Comparison of ENCODE assay signal across 8 cellular contexts in the genomic region with DNA sequence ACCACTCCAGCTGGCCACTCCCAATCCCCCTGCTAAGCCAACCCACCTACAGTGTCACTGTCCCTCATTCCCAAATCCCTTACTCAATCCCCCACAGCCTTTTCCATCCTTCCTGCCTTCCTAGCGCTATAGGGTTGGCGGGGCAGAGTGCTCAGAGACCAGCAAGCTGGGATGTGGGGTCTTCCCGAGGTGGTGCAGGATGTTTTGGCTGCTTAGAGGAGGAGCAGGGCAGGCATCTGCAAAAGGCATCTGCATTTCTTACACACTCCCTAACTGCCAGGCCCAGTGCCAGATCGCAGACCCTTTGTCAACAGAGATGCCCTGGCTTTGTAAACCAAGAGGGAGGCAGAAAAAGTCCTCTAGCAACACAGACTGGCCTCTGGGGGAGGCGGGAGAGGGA. TPM values are rescaled to one million over a fixed set of nuclear protein-coding genes. Genes with fewer than 3 reads are reported as not detected.
A peak's percentile ranks its signal among the peaks of the same experiment; 100 is the strongest.
DNase-seq lines count a peak whose midpoint lies in the region; ATAC-seq and TF ChIP-seq lines count a peak whose summit lies in the region.
"Had no signal": no experiment of that assay in that cellular context is flagged by ENCODE, and none has a peak within 500 bp of the region (broad histone marks: within the 10 kb centered on the region; RNA-seq: fewer than 3 reads in every experiment).

No MANE protein-coding gene starts in this region.

- intact Hi-C loops in CD14-positive monocyte (cut with micrococcal nuclease), result loop anchor here (5.0 kb wide), 1 partner anchor 35 kb away; no protein-coding TSS in a partner anchor
- intact Hi-C loops in activated B cell treated with CpG ODN at 0.5 μM for 24 hours (cut with micrococcal nuclease), result loop anchor here (5.0 kb wide), 2 partner anchors 85 to 110 kb away; a partner anchor contains a TSS
- intact Hi-C loops in naive thymus-derived CD4-positive, alpha-beta T cell (cut with micrococcal nuclease), result no loop called here

- H4K8ac ChIP-seq in trophoblast cell (ENCODE audit: low read depth, low read length), result no peak overlapping the region

- H3K36me3 ChIP-seq in naive thymus-derived CD4-positive, alpha-beta T cell (ENCODE audit: control insufficient read depth in 2 of 3, insufficient read depth in 3 of 3, low read length in 3 of 3), result no peaks in the 10 kb centered on the region
- H3K36me3 ChIP-seq in trophoblast cell (ENCODE audit: control insufficient read depth in 1 of 2, insufficient read depth in 2 of 2, low read length in 2 of 2), result no peaks in the 10 kb centered on the region

- no peak overlapping the region for H2BK12ac ChIP-seq in trophoblast cell (ENCODE audit: low read length)

- H3K27me3 ChIP-seq in naive thymus-derived CD4-positive, alpha-beta T cell (ENCODE audit: control insufficient read depth in 2 of 2, insufficient read depth in 2 of 2, low read length in 2 of 2), result no peaks in the 10 kb centered on the region
- no peaks in the 10 kb centered on the region for H3K27me3 ChIP-seq in trophoblast cell (ENCODE audit: insufficient read depth, low read length)

- H3K27ac ChIP-seq in naive thymus-derived CD4-positive, alpha-beta T cell (ENCODE audit: low read depth, low read length), result no peak overlapping the region
- H3K27ac ChIP-seq in trophoblast cell (ENCODE audit: low read depth, low read length), result no peak overlapping the region

- H3K9me3 ChIP-seq in naive thymus-derived CD4-positive, alpha-beta T cell (ENCODE audit: control insufficient read depth in 2 of 3, low read length in 3 of 3), result no peaks in the 10 kb centered on the region
- H3K9me3 ChIP-seq in trophoblast cell (ENCODE audit: insufficient read depth, low read depth, low read length), result no peaks in the 10 kb centered on the region

- peaks cover 0 to 3% (median 0%) of the 10 kb centered on the region in 7 donors for H3K9me3 Mint-ChIP-seq in CD14-positive monocyte
- H3K9me3 Mint-ChIP-seq in activated B cell treated with CpG ODN at 0.5 μM for 24 hours, result no peaks in the 10 kb centered on the region
- no peaks in the 10 kb centered on the region for H3K9me3 Mint-ChIP-seq in naive thymus-derived CD4-positive, alpha-beta T cell
- H3K9me3 Mint-ChIP-seq: activated T-helper 2 cell treated with anti-CD3 and anti-CD28 coated beads, Interferon-gamma antibody, Interleukin-2, Interleukin-4, amounts not matched to agents 10 μg/mL and 5 μg/mL and 100 μg/mL, durations not matched to agents 14 hours and 24 hours and 36 hours had no signal

- H4K12ac ChIP-seq in trophoblast cell (ENCODE audit: low read depth, low read length), result no peak overlapping the region

- H3K9ac ChIP-seq in trophoblast cell (ENCODE audit: low read length), result no peak overlapping the region

- H3K79me2 ChIP-seq in trophoblast cell (ENCODE audit: control insufficient read depth, insufficient read depth, low read length, poor library complexity), result no peaks in the 10 kb centered on the region

- no peak overlapping the region for H2BK120ac ChIP-seq in trophoblast cell (ENCODE audit: insufficient read depth, low read length, poor library complexity)

- no CpG with 5 or more reads among the region's 5 CpGs for WGBS in trophoblast cell (ENCODE audit: extremely low coverage, insufficient coverage, insufficient read length)

- peaks cover 1 to 5% (median 2%) of the 10 kb centered on the region in 3 donors for H3K27me3 Mint-ChIP-seq in CD14-positive monocyte (ENCODE audit: low read depth in 3 of 3)
- H3K27me3 Mint-ChIP-seq in activated B cell treated with CpG ODN at 0.5 μM for 24 hours, result no peaks in the 10 kb centered on the region
- H3K27me3 Mint-ChIP-seq in naive thymus-derived CD4-positive, alpha-beta T cell, result no peaks in the 10 kb centered on the region

- H3K27ac Mint-ChIP-seq in CD14-positive monocyte, result peak overlapping the region in 5 of 7 donors; percentile 30 to 92 (median 62)
- H3K27ac Mint-ChIP-seq in activated B cell treated with CpG ODN at 0.5 μM for 24 hours, result peak overlapping the region; percentile 97
- H3K27ac Mint-ChIP-seq in naive thymus-derived CD4-positive, alpha-beta T cell, result peak overlapping the region in 8 of 9 donors; percentile 44 to 93 (median 88)
- H3K27ac Mint-ChIP-seq: activated T-helper 2 cell treated with anti-CD3 and anti-CD28 coated beads, Interferon-gamma antibody, Interleukin-2, Interleukin-4, amounts not matched to agents 10 μg/mL and 5 μg/mL and 100 μg/mL, durations not matched to agents 14 hours and 24 hours and 36 hours had no signal

- TF ChIP-seq CTCF in CD14-positive monocyte (IDR thresholded peaks at IDR 0.05), result no peak
- TF ChIP-seq CTCF in activated B cell treated with CpG ODN at 0.5 μM for 24 hours (IDR thresholded peaks at IDR 0.05), result no peak

- H3K18ac ChIP-seq in trophoblast cell (ENCODE audit: low read length), result no peak overlapping the region

- CTCF ChIA-PET in activated B cell treated with CpG ODN at 0.5 μM for 24 hours (lab: Charles Lee), result interaction anchor here (1.0 to 1.2 kb wide), 2 partner anchors 9 to 112 kb away, joined by 3 read pairs; no protein-coding TSS in a partner anchor
- CTCF ChIA-PET in naive thymus-derived CD4-positive, alpha-beta T cell (lab: Charles Lee), result interaction anchor here (0.7 to 1.0 kb wide), 2 partner anchors 37 to 82 kb away, joined by 3 read pairs; no protein-coding TSS in a partner anchor

- H3K4me1 ChIP-seq in naive thymus-derived CD4-positive, alpha-beta T cell (ENCODE audit: control insufficient read depth in 2 of 2, insufficient read depth in 2 of 2, low read length in 2 of 2), result peaks cover 0 to 20% of the 10 kb centered on the region in 2 donors
- H3K4me1 ChIP-seq in trophoblast cell (ENCODE audit: control insufficient read depth in 1 of 2, insufficient read depth in 2 of 2, low read length in 2 of 2), result peaks cover 13 to 16% of the 10 kb centered on the region in 2 experiments

- H2AK5ac ChIP-seq in trophoblast cell (ENCODE audit: low read length), result no peak overlapping the region

- H3K4me3 Mint-ChIP-seq in CD14-positive monocyte (no peak overlapping the region), activated B cell treated with CpG ODN at 0.5 μM for 24 hours (peak overlapping the region; percentile 44)
- peak overlapping the region in 7 of 10 donors; percentile 18 to 78 (median 67) for H3K4me3 Mint-ChIP-seq in naive thymus-derived CD4-positive, alpha-beta T cell

- H3K4me3 ChIP-seq in GM08714 (ENCODE audit: low read length) (peak overlapping the region; percentile 3; the same call in 1 of the 2 replicates), trophoblast cell (ENCODE audit: low read depth, low read length) (no peak overlapping the region)
- H3K4me3 ChIP-seq in naive thymus-derived CD4-positive, alpha-beta T cell (ENCODE audit: low read length), result no peak overlapping the region

- no peak overlapping the region for H2BK5ac ChIP-seq in trophoblast cell (ENCODE audit: low read depth, low read length, poor library complexity)

- peaks cover 22% of the 10 kb centered on the region for H3K4me1 Mint-ChIP-seq in CD14-positive monocyte
- peaks cover 30% of the 10 kb centered on the region for H3K4me1 Mint-ChIP-seq in activated B cell treated with CpG ODN at 0.5 μM for 24 hours
- peaks cover 13 to 36% (median 26%) of the 10 kb centered on the region in 7 donors for H3K4me1 Mint-ChIP-seq in naive thymus-derived CD4-positive, alpha-beta T cell

- POLR2A ChIA-PET in activated B cell treated with CpG ODN at 0.5 μM for 24 hours (lab: Charles Lee), result interaction anchor here (0.9 to 3.6 kb wide), 7 partner anchors 10 to 112 kb away, joined by 3 to 52 read pairs (median 8); a partner anchor contains a TSS
- POLR2A ChIA-PET in naive thymus-derived CD4-positive, alpha-beta T cell (lab: Charles Lee), result interaction anchor here (1.4 to 3.7 kb wide), 3 partner anchors 9 to 38 kb away, joined by 5 to 30 read pairs (median 13); a partner anchor contains a TSS

- no peak overlapping the region for H3K14ac ChIP-seq in trophoblast cell (ENCODE audit: low read length)

- no peaks in the 10 kb centered on the region for H3K79me1 ChIP-seq in trophoblast cell (ENCODE audit: low read length)

- no peak for ATAC-seq in activated B cell treated with CpG ODN at 0.5 μM for 24 hours (ENCODE audit: low read depth)
- no peak for ATAC-seq in naive thymus-derived CD4-positive, alpha-beta T cell
- no peak for ATAC-seq in GM21619 (IDR thresholded peaks at IDR 0.05; ENCODE audit: unreplicated experiment)

- H4K91ac ChIP-seq in trophoblast cell (ENCODE audit: low read depth, low read length), result no peak overlapping the region

- H3K23ac ChIP-seq in trophoblast cell (ENCODE audit: low read length), result no peak overlapping the region

- H3K36me3 Mint-ChIP-seq in CD14-positive monocyte, result no peaks in the 10 kb centered on the region
- H3K36me3 Mint-ChIP-seq in activated B cell treated with CpG ODN at 0.5 μM for 24 hours (ENCODE audit: low read depth), result no peaks in the 10 kb centered on the region
- H3K36me3 Mint-ChIP-seq in naive thymus-derived CD4-positive, alpha-beta T cell, result no peaks in the 10 kb centered on the region

- H3K4me2 ChIP-seq in trophoblast cell (ENCODE audit: low read length), result no peak overlapping the region

- no peak for DNase-seq in CD14-positive monocyte (ENCODE audit: low spot score)
- DNase-seq in activated B cell treated with CpG ODN at 0.5 μM for 24 hours, result no peak
- no peak for DNase-seq in naive thymus-derived CD4-positive, alpha-beta T cell
- DNase-seq in hepatic stellate cell (ENCODE audit: low spot score), result no peak
- DNase-seq in trophoblast cell, result no peak

- H2AFZ ChIP-seq in trophoblast cell (ENCODE audit: insufficient read depth, low read length, poor library complexity), result no peak overlapping the region

- H3K4ac ChIP-seq in trophoblast cell (ENCODE audit: low read depth, low read length), result no peak overlapping the region

RNA-seq across cellular contexts. Expression of a gene that starts 37.9 kb away (rescaled TPM):
- polyA plus RNA-seq in CD14-positive monocyte, result 100 to 1,000 TPM; 336 to 553 TPM
- 21.9 and 29.3 TPM in 2 replicates for total RNA-seq in activated B cell treated with CpG ODN at 0.5 μM for 24 hours
- 100 to 1,000 TPM in 4 of 5 experiments, 10 to 100 TPM in 1; 96.6 to 197 (median 144) TPM for total RNA-seq in naive thymus-derived CD4-positive, alpha-beta T cell
- polyA plus RNA-seq in naive thymus-derived CD4-positive, alpha-beta T cell, result 100 to 1,000 TPM in 1 of 2 donors, 10 to 100 TPM in 1; 94.8 to 105 TPM
- 5.6 and 5.7 TPM in 2 replicates for polyA plus RNA-seq in trophoblast cell (2013)

Comparison
In these comparisons a context has a peak if more than half of its experiments do, and no peak if none do; other contexts are left out.
1. H3K4me3 Mint-ChIP-seq: peak in activated B cell treated with CpG ODN at 0.5 μM for 24 hours (single experiment) and naive thymus-derived CD4-positive, alpha-beta T cell (7 of 10); none in CD14-positive monocyte (0 of 2).
2. intact Hi-C loops: an anchor here in CD14-positive monocyte (5.0 kb wide) and activated B cell treated with CpG ODN at 0.5 μM for 24 hours (5.0 kb wide); none called in naive thymus-derived CD4-positive, alpha-beta T cell.
3. Peak in every context shown above with its lines, with median percentiles within 50 percentile points of each other: H3K27ac Mint-ChIP-seq.